ENCODE assay signal across 18 cellular contexts in the genomic region with DNA sequence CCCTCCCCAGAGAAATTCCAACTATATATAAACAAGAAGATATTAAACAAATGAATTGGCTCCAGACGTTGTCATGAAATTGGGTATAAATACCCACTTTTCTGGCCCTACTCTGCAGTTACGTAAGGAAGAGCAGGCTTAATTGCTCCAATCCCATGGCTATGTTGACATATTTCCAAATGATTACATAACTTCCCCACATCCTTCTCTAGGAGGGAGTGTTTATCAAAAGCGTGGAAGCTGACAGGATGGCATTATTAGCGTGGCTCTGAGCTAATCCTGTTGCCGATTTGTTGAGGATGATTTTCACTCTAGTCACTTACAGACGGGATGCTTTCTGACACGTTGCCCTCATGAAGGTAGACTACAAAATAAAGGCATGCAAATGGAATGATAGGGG.
DNase-seq lines count a peak whose midpoint lies in the region; ATAC-seq and TF ChIP-seq lines count a peak whose summit lies in the region.
"Had no signal": no experiment of that assay in that cellular context is flagged by ENCODE, and none has a peak within 500 bp of the region (broad histone marks: within the 10 kb centered on the region; RNA-seq: fewer than 3 reads in every experiment).

No MANE protein-coding gene starts in this region.

- H3K9me3 ChIP-seq in left lung, result peaks cover 0 to 25% of the 10 kb centered on the region in 2 donors
- H3K9me3 ChIP-seq: Caco-2 had no signal

- DNase-seq in AG08396 (ENCODE audit: low spot score), result peak; percentile 7
- DNase-seq in HCEC 1CT, result peak; percentile 60
- peak; percentile 49 for DNase-seq in amniotic epithelial cell (ENCODE audit: low read depth)
- no peak for DNase-seq in left lung
- DNase-seq in NCI-H1417 (lab: John Stamatoyannopoulos, UW), result no peak
- no peak for DNase-seq in hippocampal formation (lab: John Stamatoyannopoulos, UW)
- no peak for DNase-seq in GM13976 (ENCODE audit: low spot score)
- DNase-seq: activated CD4-positive, alpha-beta memory T cell treated with anti-CD3 and anti-CD28 coated beads for 36 hours; activated naive CD8-positive, alpha-beta T cell treated with anti-CD3 and anti-CD28 coated beads for 36 hours; activated T-cell treated with anti-CD3 and anti-CD28 coated beads, Interleukin-2, amount 50 U/mL, for 4 hours; Caco-2; H7; mesendoderm; NCI-H1105; NCI-H774; Peyer's patch had no signal

- no peak overlapping the region for H3K4me3 ChIP-seq in left lung
- H3K4me3 ChIP-seq: Peyer's patch had no signal

- TF ChIP-seq CTCF in left lung (IDR thresholded peaks at IDR 0.05), result no peak
- no peak for TF ChIP-seq CTCF in GM13976 (IDR thresholded peaks at IDR 0.05; ENCODE audit: borderline replicate concordance, control extremely low read depth, extremely low read depth, insufficient read depth, missing control alignments)

- no peak overlapping the region for H3K27ac ChIP-seq in left lung
- H3K27ac ChIP-seq: Peyer's patch, VCaP had no signal

- H3K4me1 ChIP-seq in left lung, result no peaks in the 10 kb centered on the region
- H3K4me1 ChIP-seq: Caco-2, Peyer's patch had no signal

- H3K27me3 ChIP-seq in left lung, result no peaks in the 10 kb centered on the region
- H3K27me3 ChIP-seq: Peyer's patch had no signal

- in situ Hi-C loops in GM13976 (cut with MboI; ENCODE audit: low sequenced_read_pairs, unreplicated experiment), result no loop called here

- H3K36me3 ChIP-seq in left lung, result no peaks in the 10 kb centered on the region
- H3K36me3 ChIP-seq: Peyer's patch had no signal

- intact Hi-C loops in left lung (cut with DNase I), result no loop called here

- ATAC-seq in left lung (peak; percentile 21), HG02610 (IDR thresholded peaks at IDR 0.05; ENCODE audit: unreplicated experiment) (no peak)
- ATAC-seq: activated T-cell treated with anti-CD3 and anti-CD28 coated beads, Interleukin-2, amount 50 U/mL, for 4 hours had no signal

Comparison
In these comparisons a context has a peak if more than half of its experiments do, and no peak if none do; other contexts are left out.
1. DNase-seq: peak in AG08396 (single experiment), HCEC 1CT (single experiment) and amniotic epithelial cell (single experiment); none in left lung (0 of 2), NCI-H1417 (0 of 3), hippocampal formation (0 of 2) and GM13976 (single experiment).